In the genomic region with DNA sequence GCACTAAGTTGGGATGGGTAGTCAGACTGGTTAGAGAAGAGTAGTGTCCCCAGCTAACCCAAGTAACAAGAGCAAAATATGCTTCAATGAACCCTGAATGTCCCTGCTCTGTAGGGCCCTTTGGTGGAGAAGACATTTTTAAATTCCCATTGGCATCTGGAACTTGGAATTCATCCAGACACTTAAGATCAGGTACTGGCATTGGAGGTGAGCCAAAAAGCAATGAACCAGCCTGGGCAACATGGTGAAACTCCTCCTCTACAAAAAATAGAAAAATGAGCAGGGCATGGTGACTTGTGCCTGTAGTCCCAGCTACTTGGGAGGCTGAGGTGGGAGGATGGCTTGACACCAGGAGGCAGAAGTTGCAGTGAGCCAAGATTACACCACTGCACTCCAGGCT, we compare ENCODE assay signal across 28 cellular contexts.
"Had no signal": no experiment of that assay in that cellular context is flagged by ENCODE, and none has a peak within 500 bp of the region (broad histone marks: within the 10 kb centered on the region; RNA-seq: fewer than 3 reads in every experiment).

No MANE protein-coding gene starts in this region.

- ATAC-seq: activated CD4-positive, alpha-beta T cell treated with anti-CD3 and anti-CD28 coated beads for 36 hours; activated T-helper 17 cell treated with anti-CD3 and anti-CD28 coated beads, Interleukin-2, amount 50 U/mL, for 72 hours; Panc1 had no signal

- H3K27me3 ChIP-seq: MG63 had no signal

- DNase-seq: activated CD4-positive, alpha-beta memory T cell treated with anti-CD3 and anti-CD28 coated beads, Interleukin-2, amount 10 ng/mL, durations not matched to agents 7 days and 5 days; activated CD4-positive, alpha-beta T cell treated with anti-CD3 and anti-CD28 coated beads for 36 hours; activated CD4-positive, alpha-beta T cell treated with anti-CD3 and anti-CD28 coated beads, Interleukin-2, amount 50 U/mL, for 1 hour; activated gamma-delta T cell; activated naive CD4-positive, alpha-beta T cell treated with anti-CD3 and anti-CD28 coated beads for 36 hours; activated T-cell treated with anti-CD3 and anti-CD28 coated beads for 4 hours; activated T-cell treated with anti-CD3 and anti-CD28 coated beads, Interleukin-2, amount 50 U/mL, for 48 hours; amygdala; MG63; MV-4-11; NCI-H1092 treated with DMSO at 0.1 percent for 48 hours; NCI-H1436 treated with DMSO at 0.1 percent for 48 hours; NCI-H187; NCI-H226; NCI-H526; NCI-H774; NK-92 treated with Interleukin-12 subunit alpha and Interleukin-12 subunit beta, amount 100 ng/mL, for 24 hours; OCI-M1; Right ventricle myocardium superior; RPMI8226; SJCRH30; SK-N-SH; T-helper 1 cell; WERI-Rb-1 had no signal

- H3K4me1 ChIP-seq: SJCRH30 had no signal

- H3K27ac ChIP-seq: cardiac muscle cell, KMS-11, SJCRH30, WERI-Rb-1 had no signal

- H3K36me3 ChIP-seq: cardiac muscle cell, MG63, SJCRH30, WERI-Rb-1 had no signal

- H3K4me3 ChIP-seq: cardiac muscle cell, MG63, SJCRH30 had no signal

- H3K9me3 ChIP-seq: SJCRH30 had no signal
